19 cellular contexts compared by ENCODE assay signal in genomic region chr3:32910954-32911353, GRCh38. TPM values are rescaled to one million over a fixed set of nuclear protein-coding genes. Genes with fewer than 3 reads are reported as not detected.
A peak's percentile ranks its signal among the peaks of the same experiment; 100 is the strongest.
DNase-seq lines count a peak whose midpoint lies in the region; ATAC-seq and TF ChIP-seq lines count a peak whose summit lies in the region.
"Had no signal": no experiment of that assay in that cellular context is flagged by ENCODE, and none has a peak within 500 bp of the region (broad histone marks: within the 10 kb centered on the region; RNA-seq: fewer than 3 reads in every experiment).

No MANE protein-coding gene starts in this region.

- H3K9me3 ChIP-seq in tibial artery = no peaks in the 10 kb centered on the region
- no peaks in the 10 kb centered on the region for H3K9me3 ChIP-seq in T-helper 17 cell (ENCODE audit: control insufficient read depth, low read length, poor library complexity, severe bottlenecking)
- H3K9me3 ChIP-seq: BE2C, HAP-1 had no signal

- H3K4me1 Mint-ChIP-seq in T-helper 17 cell = peaks cover 8% of the 10 kb centered on the region

- H3K27ac Mint-ChIP-seq in T-helper 17 cell = no peak overlapping the region
- H3K27ac Mint-ChIP-seq: CD8-positive, alpha-beta memory T cell had no signal

- H3K27me3 ChIP-seq in BJ (ENCODE audit: control insufficient read depth, insufficient read depth, low read length) (no peaks in the 10 kb centered on the region), tibial artery (no peaks in the 10 kb centered on the region)
- H3K27me3 ChIP-seq: BE2C had no signal

- peak; percentile 55 for DNase-seq in BJ (ENCODE audit: low read depth)
- peak; percentile 23 for DNase-seq in HCEC 1CT
- peak; percentile 65 for DNase-seq in choroid plexus epithelial cell (ENCODE audit: low read depth)
- peak; percentile 58 for DNase-seq in fibroblast of villous mesenchyme (ENCODE audit: low read depth)
- no peak for DNase-seq in NCI-H2107 (lab: John Stamatoyannopoulos, UW)
- DNase-seq in tibial artery = no peak
- no peak for DNase-seq in inferior parietal cortex (ENCODE audit: extremely low spot score)
- no peak for DNase-seq in T-helper 17 cell
- DNase-seq: BE2C; CD8-positive, alpha-beta memory T cell; KBM-7; NCI-H1436; NCI-H2029 treated with DMSO at 0.1 percent for 48 hours; NCI-H510A; NCI-H774; PC-3; SW 1271 had no signal

- intact Hi-C loops in tibial artery (cut with DNase I; ENCODE audit: low total_unique reads) = no loop called here

- H3K4me3 Mint-ChIP-seq in T-helper 17 cell = no peak overlapping the region

- peaks cover 0 to 10% (median 8%) of the 10 kb centered on the region in 4 donors for H3K4me1 ChIP-seq in tibial artery
- H3K4me1 ChIP-seq: BE2C, HAP-1 had no signal

- H3K36me3 ChIP-seq in BJ (ENCODE audit: control insufficient read depth, insufficient read depth, low read length) (no peaks in the 10 kb centered on the region), tibial artery (no peaks in the 10 kb centered on the region)
- H3K36me3 ChIP-seq: BE2C, HAP-1 had no signal

- H3K27ac ChIP-seq in tibial artery = no peak overlapping the region

- H3K4me3 ChIP-seq in BJ (ENCODE audit: low read depth, low read length) (no peak overlapping the region), choroid plexus epithelial cell (ENCODE audit: low read depth, low read length) (no peak overlapping the region), fibroblast of villous mesenchyme (ENCODE audit: low read depth, low read length) (no peak overlapping the region), tibial artery (no peak overlapping the region)
- H3K4me3 ChIP-seq: HAP-1 had no signal

- no peak for TF ChIP-seq CTCF in BJ (IDR thresholded peaks at IDR 0.05; ENCODE audit: insufficient read depth, low read depth, low read length)
- no peak for TF ChIP-seq CTCF in choroid plexus epithelial cell (conservative IDR thresholded peaks at IDR 0.05; ENCODE audit: low read depth, low read length)
- TF ChIP-seq CTCF in fibroblast of villous mesenchyme (IDR thresholded peaks at IDR 0.05; ENCODE audit: insufficient read depth, low read depth, low read length) = no peak
- TF ChIP-seq CTCF in tibial artery (IDR thresholded peaks at IDR 0.05) = no peak

- no peak for ATAC-seq in T-helper 17 cell
- ATAC-seq: PC-3 had no signal

- H3K27me3 Mint-ChIP-seq in T-helper 17 cell = peaks cover 6% of the 10 kb centered on the region
- H3K27me3 Mint-ChIP-seq: CD8-positive, alpha-beta memory T cell had no signal

- CTCF ChIA-PET in BJ (lab: Yijun Ruan, JAX) = interaction anchor here (0.9 to 1.0 kb wide), 2 partner anchors 13 to 129 kb away, joined by 3 to 4 read pairs; no protein-coding TSS in a partner anchor

- H3K36me3 Mint-ChIP-seq in T-helper 17 cell (ENCODE audit: low read depth) = peaks cover 2% of the 10 kb centered on the region

- POLR2A ChIA-PET in BJ (lab: Charles Lee) = no interaction called here

RNA-seq across cellular contexts. Expression of gene CCR4, which starts 40.5 kb away (rescaled TPM):
- not detected in 2 replicates for polyA plus RNA-seq in BJ (2011; rRNA removed)
- polyA minus RNA-seq in BJ (2011; rRNA and poly(A)+ RNA removed) = not detected in 2 replicates
- not detected in 2 replicates for total RNA-seq in fibroblast of villous mesenchyme
- total RNA-seq in T-helper 17 cell = 100 to 1,000 TPM; 117 to 149 TPM
- total RNA-seq: Daoy had no signal

Comparison
In these comparisons a context has a peak if more than half of its experiments do, and no peak if none do; other contexts are left out.
1. DNase-seq: peak in BJ (single experiment), HCEC 1CT (single experiment), choroid plexus epithelial cell (single experiment) and fibroblast of villous mesenchyme (single experiment); none in NCI-H2107 (single experiment), tibial artery (0 of 2), inferior parietal cortex (single experiment) and T-helper 17 cell (0 of 3).
2. RNA of gene CCR4, which starts 40.5 kb away (total RNA-seq): 117 to 149 TPM in T-helper 17 cell; not detected in fibroblast of villous mesenchyme; every median in the first group is over 100 times any median in the second.